ENCODE assay signal across 8 cellular contexts in the genomic region with DNA sequence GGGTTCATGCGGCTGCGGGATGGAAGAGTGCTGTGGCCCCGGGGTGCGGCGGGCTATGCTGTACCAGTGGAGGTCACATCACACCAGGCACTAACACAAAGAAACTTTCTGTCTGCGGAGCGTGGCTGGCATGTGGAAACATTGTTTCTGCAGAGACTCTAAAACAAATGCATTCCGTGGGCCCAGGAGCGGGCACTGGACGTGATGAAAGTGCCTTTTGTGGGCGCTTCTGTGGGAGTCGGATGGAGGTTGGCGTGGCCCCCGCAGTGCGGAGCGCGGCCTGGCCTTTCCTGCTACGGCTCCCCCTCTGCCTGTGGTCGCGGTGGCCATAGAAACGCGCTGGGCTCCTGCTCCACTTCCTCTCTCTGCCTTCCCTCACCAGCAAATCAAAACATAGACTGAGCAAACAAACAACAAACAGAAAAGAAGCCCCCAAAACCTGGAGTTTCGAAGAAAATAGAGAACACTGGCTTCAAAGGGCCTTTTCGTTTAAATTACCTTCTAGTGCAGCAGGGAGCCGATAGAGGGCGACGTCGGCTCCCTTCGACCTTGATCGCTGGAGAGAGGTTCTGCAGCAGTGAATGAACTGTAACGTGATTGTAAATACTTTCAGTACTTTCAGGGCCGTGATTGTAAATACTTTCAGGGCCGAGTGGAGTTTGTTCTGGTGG. TPM values are rescaled to one million over a fixed set of nuclear protein-coding genes. Genes with fewer than 3 reads are reported as not detected.
DNase-seq lines count a peak whose midpoint lies in the region; ATAC-seq, FAIRE-seq and TF ChIP-seq lines count a peak whose summit lies in the region.

No MANE protein-coding gene starts in this region.

- peak; percentile 84 for ATAC-seq in GM19455 (IDR thresholded peaks at IDR 0.05; ENCODE audit: unreplicated experiment)
- ATAC-seq in HG03558 (IDR thresholded peaks at IDR 0.05; ENCODE audit: extremely low read depth, unreplicated experiment), result peak; percentile 82
- peak; percentile 94 for ATAC-seq in HepG2

- dilution Hi-C loops in mammary epithelial cell (cut with HindIII; ENCODE audit: low sequenced_read_pairs), result loop anchor here (10.0 kb wide), 1 partner anchor 62 kb away; no protein-coding TSS in a partner anchor

- no peak overlapping the region for H3K4me3 ChIP-seq in mammary epithelial cell (replicated peaks in 1 of 3; ENCODE audit: insufficient read depth in 1 of 3, low read depth in 2 of 3, low read length in 3 of 3)
- H3K4me3 ChIP-seq in HepG2 (replicated peaks in 1 of 3; ENCODE audit: insufficient read depth in 1 of 3, low read depth in 2 of 3, low read length in 3 of 3), result no peak overlapping the region

- peaks cover 15% of the 10 kb centered on the region for H3K36me3 Mint-ChIP-seq in T-helper 2 cell treated with Interferon-gamma antibody and Interleukin-4, amounts not matched to agents 5 μg/mL and 100 μg/mL, for 36 hours (ENCODE audit: low read depth)

- 0 out of 2 replicates have a peak, but pooled peaks have one; percentile 12 for TF ChIP-seq RAD21 in HepG2 (CRISPR knock-in tag; IDR thresholded peaks at IDR 0.05)

- FAIRE-seq in HepG2 (lab: Jason Lieb, UNC), result peak; percentile 66

- H3K9me3 Mint-ChIP-seq in T-helper 2 cell treated with Interferon-gamma antibody and Interleukin-4, amounts not matched to agents 5 μg/mL and 100 μg/mL, for 36 hours, result no peaks in the 10 kb centered on the region

- DNase-seq in Caki2 (ENCODE audit: low read depth) (peak; percentile 10), mammary epithelial cell (no peak), HepG2 (ENCODE audit: low spot score) (peak; percentile 48), NCI-H146 treated with DMSO at 0.1 percent for 48 hours (lab: John Stamatoyannopoulos, UW; ENCODE audit: unreplicated experiment) (no peak)
- peak; percentile 46 for DNase-seq in T-helper 2 cell treated with Interferon-gamma antibody and Interleukin-4, amounts not matched to agents 5 μg/mL and 100 μg/mL, for 36 hours (ENCODE audit: low spot score)
- DNase-seq in stimulated activated CD8-positive, alpha-beta memory T cell treated with anti-CD3 and anti-CD28 coated beads, Interleukin-4, amount 100 ng/mL, for 24 hours (ENCODE audit: low read depth), result peak; percentile 30

- in situ Hi-C loops in Caki2 (cut with HindIII; ENCODE audit: low pct_unique_long_range_greater_than_20kb, low sequenced_read_pairs) (no loop called here), mammary epithelial cell (cut with MboI; ENCODE audit: low sequenced_read_pairs in 2 of 2) (no loop called here), HepG2 (cut with HindIII; ENCODE audit: extremely low pct_ligation_motif_present, low pct_unique_long_range_greater_than_20kb) (no loop called here)

- H3K79me2 ChIP-seq in mammary epithelial cell (ENCODE audit: insufficient read depth, low read length), result no peaks in the 10 kb centered on the region
- no peaks in the 10 kb centered on the region for H3K79me2 ChIP-seq in HepG2 (ENCODE audit: insufficient read depth, low read length)

- no peak for TF ChIP-seq POLR2A in HepG2 (IDR thresholded peaks at IDR 0.05; ENCODE audit: insufficient read depth in 1 of 2, low read depth in 2 of 2, low read length in 2 of 2)

- CTCF ChIA-PET in mammary epithelial cell (lab: Charles Lee; ENCODE audit: low non-redundant PET), result no interaction called here
- CTCF ChIA-PET in HepG2 (lab: Yijun Ruan, JAX; ENCODE audit: low intra/inter-chr PET ratio, low total read pairs), result interaction anchor here (1.2 kb wide), 1 partner anchor 64 kb away, joined by 3 read pairs; no protein-coding TSS in a partner anchor

- no peaks in the 10 kb centered on the region for H3K27me3 Mint-ChIP-seq in T-helper 2 cell treated with Interferon-gamma antibody and Interleukin-4, amounts not matched to agents 5 μg/mL and 100 μg/mL, for 36 hours (ENCODE audit: low read depth)

- H3K4me3 Mint-ChIP-seq in T-helper 2 cell treated with Interferon-gamma antibody and Interleukin-4, amounts not matched to agents 5 μg/mL and 100 μg/mL, for 36 hours, result peak overlapping the region; percentile 89

- TF ChIP-seq EP300 in HepG2 (IDR thresholded peaks at IDR 0.05; ENCODE audit: low read depth in 2 of 2, low read length in 2 of 2), result no peak
- TF ChIP-seq EP300 in HepG2 (CRISPR knock-in tag; IDR thresholded peaks at IDR 0.05; ENCODE audit: borderline replicate concordance), result no peak

- no peaks in the 10 kb centered on the region for H3K4me1 ChIP-seq in mammary epithelial cell (ENCODE audit: insufficient read depth, low read length)
- H3K4me1 ChIP-seq in HepG2 (ENCODE audit: insufficient read depth, low read length), result no peaks in the 10 kb centered on the region

- H2AFZ ChIP-seq in mammary epithelial cell (ENCODE audit: low read depth, low read length) (no peak overlapping the region), HepG2 (ENCODE audit: low read length) (no peak overlapping the region)

- TF ChIP-seq CTCF in mammary epithelial cell (conservative IDR thresholded peaks at IDR 0.05 in 1 of 2, IDR thresholded peaks at IDR 0.05 in 1 of 2; ENCODE audit: extremely low read depth in 1 of 2, insufficient read depth in 1 of 2, low read depth in 1 of 2, low read length in 2 of 2), result peak; percentile 12 to 14
- TF ChIP-seq CTCF in HepG2 (CRISPR knock-in tag; IDR thresholded peaks at IDR 0.05), result peak; percentile 77

- H3K4me2 ChIP-seq in mammary epithelial cell (ENCODE audit: insufficient read depth, low read depth, low read length) (no peak overlapping the region), HepG2 (ENCODE audit: low read depth, low read length) (peak overlapping the region; percentile 33)

- no peaks in the 10 kb centered on the region for H3K9me3 ChIP-seq in mammary epithelial cell (replicated peaks; ENCODE audit: insufficient read depth, low read length)
- no peaks in the 10 kb centered on the region for H3K9me3 ChIP-seq in HepG2 (ENCODE audit: low read length)

- H3K27ac Mint-ChIP-seq in T-helper 2 cell treated with Interferon-gamma antibody and Interleukin-4, amounts not matched to agents 5 μg/mL and 100 μg/mL, for 36 hours, result peak overlapping the region; percentile 95

- 86% methylated on average over 29 of the region's 33 CpGs for WGBS in mammary epithelial cell (ENCODE audit: low coverage, missing lambda C conversion rate)
- WGBS in HepG2 (ENCODE audit: low lambda C conversion rate), result 42% methylated on average over 33 of the region's 33 CpGs

- H3K36me3 ChIP-seq in mammary epithelial cell (ENCODE audit: insufficient read depth, low read length), result no peaks in the 10 kb centered on the region
- no peaks in the 10 kb centered on the region for H3K36me3 ChIP-seq in HepG2 (replicated peaks in 1 of 2; ENCODE audit: control insufficient read depth in 1 of 2, insufficient read depth in 2 of 2, low read length in 2 of 2)

- H3K27me3 ChIP-seq in mammary epithelial cell (ENCODE audit: insufficient read depth, low read length), result no peaks in the 10 kb centered on the region
- no peaks in the 10 kb centered on the region; a peak in 1 of 5 replicates for H3K27me3 ChIP-seq in HepG2 (ENCODE audit: control insufficient read depth in 1 of 2, insufficient read depth in 2 of 2, low read length in 2 of 2)

- POLR2A ChIA-PET in HepG2 (lab: Yijun Ruan, JAX), result no interaction called here

- H4K20me1 ChIP-seq in mammary epithelial cell (ENCODE audit: insufficient read depth, low read length) (no peaks in the 10 kb centered on the region), HepG2 (ENCODE audit: insufficient read depth, low read length) (no peaks in the 10 kb centered on the region)

- H3K4me1 Mint-ChIP-seq in T-helper 2 cell treated with Interferon-gamma antibody and Interleukin-4, amounts not matched to agents 5 μg/mL and 100 μg/mL, for 36 hours (ENCODE audit: low read depth), result peaks cover 30% of the 10 kb centered on the region

- H3K9ac ChIP-seq in mammary epithelial cell (ENCODE audit: insufficient read depth, low read length) (no peak overlapping the region), HepG2 (ENCODE audit: insufficient read depth, low read depth, low read length) (no peak overlapping the region)

- H3K27ac ChIP-seq in mammary epithelial cell (ENCODE audit: insufficient read depth, low read depth, low read length), result no peak overlapping the region
- no peak overlapping the region for H3K27ac ChIP-seq in HepG2 (ENCODE audit: extremely low read length, insufficient read depth, low read length)

- no TSS peak for BruUV-seq in mammary epithelial cell (replicated peaks; lab: Mats Ljungman, UMichigan)
- no TSS peak for BruUV-seq in HepG2 (replicated peaks; lab: Mats Ljungman, UMichigan)

- intact Hi-C loops in mammary epithelial cell (cut with micrococcal nuclease), result no loop called here
- intact Hi-C loops in HepG2 (cut with micrococcal nuclease; ENCODE audit: unreplicated experiment), result loop anchor here (1.0 kb wide), 2 partner anchors 64 to 635 kb away; no protein-coding TSS in a partner anchor

RNA-seq across cellular contexts. Expression of gene KIF5C, which starts 51.4 kb away (rescaled TPM):
- not detected in 2 replicates for total RNA-seq in Caki2 (2014; rRNA removed; shearing (Covaris generic); ENCODE audit: low replicate concordance)
- under 1 TPM in 1 of 2 donors, not detected in 1; under 0.01 TPM for total RNA-seq in mammary epithelial cell
- 0.06 TPM for polyA plus RNA-seq in mammary epithelial cell
- 0.31 TPM for polyA minus RNA-seq in mammary epithelial cell
- total RNA-seq in HepG2 (2016; rRNA removed; fragmentation: Illumina TruSeq; extraction: Trizol), result 0.15 TPM in 2 replicates
- not detected in 2 replicates for total RNA-seq in HepG2 (2016; cell fraction: cytosol; rRNA removed; fragmentation: Illumina TruSeq; extraction: Trizol; ENCODE audit: low read depth)
- 0.13 and 0.31 TPM in 2 replicates for total RNA-seq in HepG2 (2016; cell fraction: insoluble cytoplasmic fraction; rRNA removed; fragmentation: Illumina TruSeq; extraction: Trizol)
- 0.09 TPM in 1 of 2 replicates, not detected in the other for total RNA-seq in HepG2 (2016; cell fraction: membrane; rRNA removed; fragmentation: Illumina TruSeq; extraction: Trizol)
- total RNA-seq in HepG2 (2016; cell fraction: nucleus; rRNA removed; fragmentation: Illumina TruSeq; extraction: Trizol), result 0.31 and 0.47 TPM in 2 replicates
- polyA plus RNA-seq in HepG2 (2011; rRNA removed), result 0.17 and 0.20 TPM in 2 replicates
- polyA plus RNA-seq in HepG2 (2011; cell fraction: cytosol; rRNA removed), result 0.05 and 0.21 TPM in 2 replicates
- 0.37 and 0.74 TPM in 2 replicates for polyA plus RNA-seq in HepG2 (2011; cell fraction: nucleus; rRNA removed)
- polyA plus RNA-seq in HepG2 (2012), result 0.16 and 0.43 TPM in 2 replicates
- not detected in 2 replicates for polyA plus RNA-seq in HepG2 (2016; cell fraction: cytosol; fragmentation: Illumina TruSeq; extraction: Trizol; ENCODE audit: low read depth)
- polyA plus RNA-seq in HepG2 (2016; cell fraction: insoluble cytoplasmic fraction; fragmentation: Illumina TruSeq; extraction: Trizol; ENCODE audit: low read depth), result 0.12 and 0.17 TPM in 2 replicates
- 0.03 TPM in 1 of 2 replicates, not detected in the other for polyA plus RNA-seq in HepG2 (2016; cell fraction: membrane; fragmentation: Illumina TruSeq; extraction: Trizol; ENCODE audit: low read depth)
- 0.19 and 0.63 TPM in 2 replicates for polyA plus RNA-seq in HepG2 (2016; cell fraction: nucleus; fragmentation: Illumina TruSeq; extraction: Trizol; ENCODE audit: insufficient read depth, low read depth)
- 1.1 TPM in 1 of 2 replicates, not detected in the other for polyA minus RNA-seq in HepG2 (2011; rRNA and poly(A)+ RNA removed; ENCODE audit: low replicate concordance)
- polyA minus RNA-seq in HepG2 (2011; cell fraction: cytosol; rRNA and poly(A)+ RNA removed), result 0.20 and 0.88 TPM in 2 replicates
- polyA minus RNA-seq in HepG2 (2011; cell fraction: nucleus; rRNA and poly(A)+ RNA removed), result 0.77 and 0.99 TPM in 2 replicates

Comparison
In these comparisons a context has a peak if more than half of its experiments do, and no peak if none do; other contexts are left out.
1. DNase-seq: peak in Caki2 (single experiment), T-helper 2 cell treated with Interferon-gamma antibody and Interleukin-4, amounts not matched to agents 5 μg/mL and 100 μg/mL, for 36 hours (single experiment), HepG2 (single experiment) and stimulated activated CD8-positive, alpha-beta memory T cell treated with anti-CD3 and anti-CD28 coated beads, Interleukin-4, amount 100 ng/mL, for 24 hours (single experiment); none in mammary epithelial cell (single experiment) and NCI-H146 treated with DMSO at 0.1 percent for 48 hours (single experiment).
2. Peak in every context shown above with its lines, with median percentiles within 50 percentile points of each other: ATAC-seq.